8 cellular contexts compared by ENCODE assay signal in genomic region chr12:7970475-7971252, GRCh38. TPM values are rescaled to one million over a fixed set of nuclear protein-coding genes. Genes with fewer than 3 reads are reported as not detected.
A peak's percentile ranks its signal among the peaks of the same experiment; 100 is the strongest.
DNase-seq lines count a peak whose midpoint lies in the region; ATAC-seq and TF ChIP-seq lines count a peak whose summit lies in the region.

No MANE protein-coding gene starts in this region.

- H3K4me1 ChIP-seq in ACC112 (ENCODE audit: control insufficient read depth, insufficient read depth, low read length, unreplicated experiment) = peaks cover 9% of the 10 kb centered on the region
- peaks cover 5 to 42% of the 10 kb centered on the region in 2 donors for H3K4me1 ChIP-seq in left lung

- peak overlapping the region; percentile 87 for H3K4me3 Mint-ChIP-seq in activated CD4-positive, alpha-beta T cell treated with anti-CD3 and anti-CD28 coated beads, Interleukin-2, amount 10 ng/mL, durations not matched to agents 7 days and 5 days

- no peaks in the 10 kb centered on the region for H3K27me3 ChIP-seq in ACC112 (ENCODE audit: insufficient read depth, low read length)
- H3K27me3 ChIP-seq in left lung = no peaks in the 10 kb centered on the region

- peaks cover 28% of the 10 kb centered on the region for H3K79me2 ChIP-seq in ACC112 (ENCODE audit: control insufficient read depth, insufficient read depth, low read length, unreplicated experiment)

- CTCF ChIA-PET in activated CD4-positive, alpha-beta T cell treated with anti-CD3 and anti-CD28 coated beads, Interleukin-2, amount 10 ng/mL, durations not matched to agents 7 days and 5 days (lab: Charles Lee) = interaction anchor here (0.6 to 3.3 kb wide), 10 partner anchors 9 to 70 kb away, joined by 3 to 17 read pairs (median 5); partner anchors contain the start of gene SLC2A3

- POLR2A ChIA-PET in activated CD4-positive, alpha-beta T cell treated with anti-CD3 and anti-CD28 coated beads, Interleukin-2, amount 10 ng/mL, durations not matched to agents 7 days and 5 days (lab: Charles Lee) = interaction anchor here (1.1 to 2.0 kb wide), 4 partner anchors 10 to 37 kb away, joined by 5 to 14 read pairs (median 11); partner anchors contain the start of gene SLC2A3

- H3K4me3 ChIP-seq in ACC112 (ENCODE audit: low read depth, low read length) (peak overlapping the region; percentile 81), left lung (peak overlapping the region; percentile 41 to 55)

- TF ChIP-seq CTCF in left lung (IDR thresholded peaks at IDR 0.05) = peak in 1 of 2 donors; percentile 6

- intact Hi-C loops in left lung (cut with DNase I) = no loop called here

- H3K27me3 Mint-ChIP-seq in activated CD4-positive, alpha-beta T cell treated with anti-CD3 and anti-CD28 coated beads, Interleukin-2, amount 10 ng/mL, durations not matched to agents 7 days and 5 days = no peaks in the 10 kb centered on the region

- H3K36me3 ChIP-seq in ACC112 (ENCODE audit: insufficient read depth, low read length) (0 out of 2 replicates have a peak, but pooled peaks cover 4% of the 10 kb centered on the region), left lung (no peaks in the 10 kb centered on the region)

- H3K36me3 Mint-ChIP-seq in activated CD4-positive, alpha-beta T cell treated with anti-CD3 and anti-CD28 coated beads, Interleukin-2, amount 10 ng/mL, durations not matched to agents 7 days and 5 days (ENCODE audit: low read depth) = peaks cover 16% of the 10 kb centered on the region

- peak; percentile 59 for TF ChIP-seq POLR2A in GM18526 (IDR thresholded peaks at IDR 0.05; ENCODE audit: extremely low read depth, insufficient read length)

- peak overlapping the region; percentile 85 for H3K27ac ChIP-seq in ACC112 (ENCODE audit: low read depth, low read length)
- peak overlapping the region; percentile 89 to 95 for H3K27ac ChIP-seq in left lung

- H3K9me3 Mint-ChIP-seq in activated CD4-positive, alpha-beta T cell treated with anti-CD3 and anti-CD28 coated beads, Interleukin-2, amount 10 ng/mL, durations not matched to agents 7 days and 5 days = no peaks in the 10 kb centered on the region

- H3K27ac Mint-ChIP-seq in activated CD4-positive, alpha-beta T cell treated with anti-CD3 and anti-CD28 coated beads, Interleukin-2, amount 10 ng/mL, durations not matched to agents 7 days and 5 days = peak overlapping the region; percentile 99

- no peaks in the 10 kb centered on the region for H3K9me3 ChIP-seq in left lung

- peaks cover 45% of the 10 kb centered on the region for H3K4me1 Mint-ChIP-seq in activated CD4-positive, alpha-beta T cell treated with anti-CD3 and anti-CD28 coated beads, Interleukin-2, amount 10 ng/mL, durations not matched to agents 7 days and 5 days

- H2AFZ ChIP-seq in ACC112 (ENCODE audit: low read length, unreplicated experiment) = peak overlapping the region; percentile 87

- peak; percentile 61 for DNase-seq in NCI-H345 treated with DMSO at 0.1 percent for 48 hours (lab: John Stamatoyannopoulos, UW; ENCODE audit: unreplicated experiment)
- peak; percentile 88 for DNase-seq in activated CD4-positive, alpha-beta T cell treated with anti-CD3 and anti-CD28 coated beads, Interleukin-2, amount 10 ng/mL, durations not matched to agents 7 days and 5 days
- DNase-seq in cortex of kidney (lab: John Stamatoyannopoulos, UW) = peak; percentile 8
- DNase-seq in left lung = peak; percentile 91 to 98
- peak; percentile 78 to 81 for DNase-seq in stimulated activated CD4-positive, alpha-beta T cell treated with anti-CD3 and anti-CD28 coated beads, Interleukin-2, amount 100 ng/mL, for 48 hours

- peak; percentile 92 for ATAC-seq in HG03066 (IDR thresholded peaks at IDR 0.05; ENCODE audit: low read depth, unreplicated experiment)
- peak; percentile 98 for ATAC-seq in left lung

RNA-seq across cellular contexts. Expression of gene SLC2A3, which starts 34.7 kb away (rescaled TPM):
- 100 to 1,000 TPM; 227 to 230 TPM for total RNA-seq in activated CD4-positive, alpha-beta T cell treated with anti-CD3 and anti-CD28 coated beads, Interleukin-2, amount 10 ng/mL, durations not matched to agents 7 days and 5 days
- total RNA-seq in left lung = 100 to 1,000 TPM in 1 of 2 donors, 10 to 100 TPM in 1; 83.2 to 149 TPM

Comparison
In these comparisons a context has a peak if more than half of its experiments do, and no peak if none do; other contexts are left out.
1. Peak in every context shown above with its lines: DNase-seq, ATAC-seq, H3K4me3 ChIP-seq and H3K27ac ChIP-seq.
2. DNase-seq: peak in every context shown above with its lines; median percentile 94 in left lung; 88 in activated CD4-positive, alpha-beta T cell treated with anti-CD3 and anti-CD28 coated beads, Interleukin-2, amount 10 ng/mL, durations not matched to agents 7 days and 5 days; 80 in stimulated activated CD4-positive, alpha-beta T cell treated with anti-CD3 and anti-CD28 coated beads, Interleukin-2, amount 100 ng/mL, for 48 hours; 61 in NCI-H345 treated with DMSO at 0.1 percent for 48 hours; 8 in cortex of kidney.